9 cellular contexts compared by ENCODE assay signal in the genomic region with DNA sequence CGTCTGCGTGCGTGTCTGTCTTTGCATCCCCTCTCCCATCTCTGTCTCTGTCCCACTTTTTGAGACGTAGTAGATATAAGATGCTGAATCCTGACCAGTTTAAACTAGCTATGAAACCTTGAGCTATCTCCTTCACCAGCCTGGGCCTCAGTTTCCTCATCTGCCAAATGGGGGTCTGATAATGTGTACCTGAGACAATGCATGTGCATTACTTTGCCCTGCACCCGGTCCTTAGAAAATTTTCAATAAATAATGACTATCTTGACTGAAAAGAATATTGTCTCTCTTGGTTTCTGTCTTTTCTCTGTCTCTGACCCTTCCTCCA. TPM values are rescaled to one million over a fixed set of nuclear protein-coding genes. Genes with fewer than 3 reads are reported as not detected.
DNase-seq lines count a peak whose midpoint lies in the region; ATAC-seq and TF ChIP-seq lines count a peak whose summit lies in the region.
"Had no signal": no experiment of that assay in that cellular context is flagged by ENCODE, and none has a peak within 500 bp of the region (broad histone marks: within the 10 kb centered on the region; RNA-seq: fewer than 3 reads in every experiment).

No MANE protein-coding gene starts in this region.

- peak overlapping the region; percentile 70 for H3K4me3 ChIP-seq in GM12865 (ENCODE audit: low read depth, low read length)
- peak overlapping the region; percentile 77 for H3K4me3 ChIP-seq in fibroblast of the aortic adventitia (ENCODE audit: low read depth, low read length)
- peak overlapping the region; percentile 63 to 76 (median 68) for H3K4me3 ChIP-seq in gastrocnemius medialis

- no peak for DNase-seq in GM12865 (ENCODE audit: low read depth)
- DNase-seq in fibroblast of the aortic adventitia (ENCODE audit: low read depth), result no peak
- no peak for DNase-seq in gastrocnemius medialis
- no peak for DNase-seq in GM19240 (ENCODE audit: insufficient read length, low spot score)
- DNase-seq in activated CD4-positive, CD25-positive, alpha-beta regulatory T cell treated with anti-CD3 and anti-CD28 coated beads, Interleukin-2, amount 50 U/mL, for 72 hours, result no peak
- DNase-seq in kidney tubule cell (ENCODE audit: low spot score), result no peak
- DNase-seq: retina had no signal

- H3K27ac ChIP-seq in VCaP, result peak overlapping the region; percentile 55
- H3K27ac ChIP-seq in gastrocnemius medialis, result peak overlapping the region; percentile 85 to 95 (median 92)

- no peaks in the 10 kb centered on the region for H3K36me3 ChIP-seq in gastrocnemius medialis

- peaks cover 5 to 7% of the 10 kb centered on the region in 2 donors for H3K4me1 ChIP-seq in gastrocnemius medialis

- in situ Hi-C loops in gastrocnemius medialis (cut with MboI; ENCODE audit: low sequenced_read_pairs in 4 of 4), result loop anchor here in 2 of 4 donors (10.0 to 25.0 kb wide), 2 partner anchors 118 to 130 kb away; partner anchors contain the start of gene KDM5C (in 1 of the 2)

- H3K27me3 ChIP-seq in gastrocnemius medialis, result no peaks in the 10 kb centered on the region

- TF ChIP-seq CTCF in GM12865 (IDR thresholded peaks at IDR 0.05; ENCODE audit: insufficient read depth, low read depth, low read length, missing control alignments) (no peak), VCaP (conservative IDR thresholded peaks at IDR 0.05) (no peak), fibroblast of the aortic adventitia (IDR thresholded peaks at IDR 0.05; ENCODE audit: insufficient read depth, low read length) (no peak), gastrocnemius medialis (IDR thresholded peaks at IDR 0.05 in 4 of 5, conservative IDR thresholded peaks at IDR 0.05 in 1 of 5) (no peak)

- no peaks in the 10 kb centered on the region for H3K9me3 ChIP-seq in gastrocnemius medialis

- ATAC-seq in gastrocnemius medialis (no peak), GM18502 (IDR thresholded peaks at IDR 0.05; ENCODE audit: poor library complexity, unreplicated experiment) (no peak)

- TF ChIP-seq POLR2A in gastrocnemius medialis (IDR thresholded peaks at IDR 0.05), result no peak

- intact Hi-C loops in gastrocnemius medialis (cut with DNase I; ENCODE audit: low total_unique reads), result loop anchor here (5.0 kb wide), 1 partner anchor 348 kb away; no protein-coding TSS in a partner anchor

RNA-seq across cellular contexts. Expression of gene KANTR, which starts 0.6 kb away (rescaled TPM):
- total RNA-seq in fibroblast of the aortic adventitia (ENCODE audit: low replicate concordance), result 4.4 and 7.2 TPM in 2 replicates
- total RNA-seq in gastrocnemius medialis, result 10 to 100 TPM in 2 of 4 donors, 1 to 10 TPM in 2; 3.0 to 13.0 (median 7.4) TPM

RNA-seq across cellular contexts. Expression of gene TSPYL2, which starts 12.4 kb away (rescaled TPM):
- total RNA-seq in fibroblast of the aortic adventitia (ENCODE audit: low replicate concordance), result 15.2 and 17.5 TPM in 2 replicates
- 100 to 1,000 TPM in 1 of 4 donors, 10 to 100 TPM in 3; 46.7 to 161 (median 78.6) TPM for total RNA-seq in gastrocnemius medialis

RNA-seq across cellular contexts. Expression of gene GPR173, which starts 46.0 kb away (rescaled TPM):
- total RNA-seq in fibroblast of the aortic adventitia (ENCODE audit: low replicate concordance) (1.1 and 2.5 TPM in 2 replicates), gastrocnemius medialis (under 1 TPM in 3 of 4 donors, not detected in 1; 0.07 to 0.31 (median 0.10) TPM)
